Comparison of ENCODE assay signal across 2 cellular contexts in the genomic region with DNA sequence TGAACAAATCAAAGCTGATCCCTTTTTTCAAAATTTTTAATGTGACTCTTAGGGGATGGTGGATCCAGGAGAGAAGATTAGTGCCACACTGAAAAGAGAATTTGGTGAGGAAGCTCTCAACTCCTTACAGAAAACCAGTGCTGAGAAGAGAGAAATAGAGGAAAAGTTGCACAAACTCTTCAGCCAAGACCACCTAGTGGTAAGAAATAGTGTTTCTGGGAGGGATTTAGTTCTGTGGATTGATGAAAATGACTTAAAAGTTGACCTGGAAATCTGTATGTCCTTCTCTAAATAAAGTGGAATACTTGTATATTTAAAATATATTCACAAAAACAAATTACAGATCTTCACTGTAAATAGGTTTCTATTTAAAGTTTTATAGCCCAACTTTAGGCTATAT.
TF ChIP-seq lines count a peak whose summit lies in the region.

No MANE protein-coding gene starts in this region.

TF ChIP-seq in SK-N-SH, 30 proteins besides CTCF, POLR2A, EP300 and RAD21 (continued from another document):
- no peak for TF ChIP-seq CHD2 (IDR thresholded peaks at IDR 0.05; ENCODE audit: low read length, partially characterized antibody)
- TF ChIP-seq, protein P1, sequence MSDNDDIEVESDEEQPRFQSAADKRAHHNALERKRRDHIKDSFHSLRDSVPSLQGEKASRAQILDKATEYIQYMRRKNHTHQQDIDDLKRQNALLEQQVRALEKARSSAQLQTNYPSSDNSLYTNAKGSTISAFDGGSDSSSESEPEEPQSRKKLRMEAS (IDR thresholded peaks at IDR 0.05; ENCODE audit: low read depth) = no peak
- no peak for TF ChIP-seq RXRA (IDR thresholded peaks at IDR 0.05; ENCODE audit: borderline replicate concordance, low read depth)
- TF ChIP-seq POLR2AphosphoS5 (IDR thresholded peaks at IDR 0.05; ENCODE audit: low read depth, low read length) = no peak
- TF ChIP-seq MXI1 (IDR thresholded peaks at IDR 0.05; ENCODE audit: low read depth, low read length) = no peak
- TF ChIP-seq NRF1 (IDR thresholded peaks at IDR 0.05; ENCODE audit: low read depth, low read length) = no peak
- TF ChIP-seq, protein P2, sequence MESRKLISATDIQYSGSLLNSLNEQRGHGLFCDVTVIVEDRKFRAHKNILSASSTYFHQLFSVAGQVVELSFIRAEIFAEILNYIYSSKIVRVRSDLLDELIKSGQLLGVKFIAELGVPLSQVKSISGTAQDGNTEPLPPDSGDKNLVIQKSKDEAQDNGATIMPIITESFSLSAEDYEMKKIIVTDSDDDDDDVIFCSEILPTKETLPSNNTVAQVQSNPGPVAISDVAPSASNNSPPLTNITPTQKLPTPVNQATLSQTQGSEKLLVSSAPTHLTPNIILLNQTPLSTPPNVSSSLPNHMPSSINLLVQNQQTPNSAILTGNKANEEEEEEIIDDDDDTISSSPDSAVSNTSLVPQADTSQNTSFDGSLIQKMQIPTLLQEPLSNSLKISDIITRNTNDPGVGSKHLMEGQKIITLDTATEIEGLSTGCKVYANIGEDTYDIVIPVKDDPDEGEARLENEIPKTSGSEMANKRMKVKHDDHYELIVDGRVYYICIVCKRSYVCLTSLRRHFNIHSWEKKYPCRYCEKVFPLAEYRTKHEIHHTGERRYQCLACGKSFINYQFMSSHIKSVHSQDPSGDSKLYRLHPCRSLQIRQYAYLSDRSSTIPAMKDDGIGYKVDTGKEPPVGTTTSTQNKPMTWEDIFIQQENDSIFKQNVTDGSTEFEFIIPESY (IDR thresholded peaks at IDR 0.05; ENCODE audit: borderline replicate concordance, low read depth) = no peak
- TF ChIP-seq SMC3 (IDR thresholded peaks at IDR 0.05; ENCODE audit: low read depth, low read length) = no peak
- TF ChIP-seq GABPA (IDR thresholded peaks at IDR 0.05; ENCODE audit: low read depth) = no peak
- TF ChIP-seq, protein P3, sequence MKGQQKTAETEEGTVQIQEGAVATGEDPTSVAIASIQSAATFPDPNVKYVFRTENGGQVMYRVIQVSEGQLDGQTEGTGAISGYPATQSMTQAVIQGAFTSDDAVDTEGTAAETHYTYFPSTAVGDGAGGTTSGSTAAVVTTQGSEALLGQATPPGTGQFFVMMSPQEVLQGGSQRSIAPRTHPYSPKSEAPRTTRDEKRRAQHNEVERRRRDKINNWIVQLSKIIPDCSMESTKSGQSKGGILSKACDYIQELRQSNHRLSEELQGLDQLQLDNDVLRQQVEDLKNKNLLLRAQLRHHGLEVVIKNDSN (IDR thresholded peaks at IDR 0.05; ENCODE audit: borderline replicate concordance, low read depth) = no peak
- no peak for TF ChIP-seq YY1 (IDR thresholded peaks at IDR 0.05; ENCODE audit: low read depth)
- no peak for TF ChIP-seq FOXJ3 (CRISPR knock-in tag; IDR thresholded peaks at IDR 0.05)
- TF ChIP-seq, protein P4, sequence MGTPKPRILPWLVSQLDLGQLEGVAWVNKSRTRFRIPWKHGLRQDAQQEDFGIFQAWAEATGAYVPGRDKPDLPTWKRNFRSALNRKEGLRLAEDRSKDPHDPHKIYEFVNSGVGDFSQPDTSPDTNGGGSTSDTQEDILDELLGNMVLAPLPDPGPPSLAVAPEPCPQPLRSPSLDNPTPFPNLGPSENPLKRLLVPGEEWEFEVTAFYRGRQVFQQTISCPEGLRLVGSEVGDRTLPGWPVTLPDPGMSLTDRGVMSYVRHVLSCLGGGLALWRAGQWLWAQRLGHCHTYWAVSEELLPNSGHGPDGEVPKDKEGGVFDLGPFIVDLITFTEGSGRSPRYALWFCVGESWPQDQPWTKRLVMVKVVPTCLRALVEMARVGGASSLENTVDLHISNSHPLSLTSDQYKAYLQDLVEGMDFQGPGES (IDR thresholded peaks at IDR 0.05; ENCODE audit: low read depth, low read length) = no peak
- TF ChIP-seq, protein P5, sequence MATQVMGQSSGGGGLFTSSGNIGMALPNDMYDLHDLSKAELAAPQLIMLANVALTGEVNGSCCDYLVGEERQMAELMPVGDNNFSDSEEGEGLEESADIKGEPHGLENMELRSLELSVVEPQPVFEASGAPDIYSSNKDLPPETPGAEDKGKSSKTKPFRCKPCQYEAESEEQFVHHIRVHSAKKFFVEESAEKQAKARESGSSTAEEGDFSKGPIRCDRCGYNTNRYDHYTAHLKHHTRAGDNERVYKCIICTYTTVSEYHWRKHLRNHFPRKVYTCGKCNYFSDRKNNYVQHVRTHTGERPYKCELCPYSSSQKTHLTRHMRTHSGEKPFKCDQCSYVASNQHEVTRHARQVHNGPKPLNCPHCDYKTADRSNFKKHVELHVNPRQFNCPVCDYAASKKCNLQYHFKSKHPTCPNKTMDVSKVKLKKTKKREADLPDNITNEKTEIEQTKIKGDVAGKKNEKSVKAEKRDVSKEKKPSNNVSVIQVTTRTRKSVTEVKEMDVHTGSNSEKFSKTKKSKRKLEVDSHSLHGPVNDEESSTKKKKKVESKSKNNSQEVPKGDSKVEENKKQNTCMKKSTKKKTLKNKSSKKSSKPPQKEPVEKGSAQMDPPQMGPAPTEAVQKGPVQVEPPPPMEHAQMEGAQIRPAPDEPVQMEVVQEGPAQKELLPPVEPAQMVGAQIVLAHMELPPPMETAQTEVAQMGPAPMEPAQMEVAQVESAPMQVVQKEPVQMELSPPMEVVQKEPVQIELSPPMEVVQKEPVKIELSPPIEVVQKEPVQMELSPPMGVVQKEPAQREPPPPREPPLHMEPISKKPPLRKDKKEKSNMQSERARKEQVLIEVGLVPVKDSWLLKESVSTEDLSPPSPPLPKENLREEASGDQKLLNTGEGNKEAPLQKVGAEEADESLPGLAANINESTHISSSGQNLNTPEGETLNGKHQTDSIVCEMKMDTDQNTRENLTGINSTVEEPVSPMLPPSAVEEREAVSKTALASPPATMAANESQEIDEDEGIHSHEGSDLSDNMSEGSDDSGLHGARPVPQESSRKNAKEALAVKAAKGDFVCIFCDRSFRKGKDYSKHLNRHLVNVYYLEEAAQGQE (IDR thresholded peaks at IDR 0.05; ENCODE audit: low read depth, low read length) = no peak
- TF ChIP-seq TCF12 (IDR thresholded peaks at IDR 0.05) = no peak

TF ChIP-seq in SK-N-SH treated with all-trans-retinoic acid at 6 μM for 48 hours, 23 proteins besides CTCF, POLR2A, EP300 and RAD21 (continued from another document):
- TF ChIP-seq, protein P6, sequence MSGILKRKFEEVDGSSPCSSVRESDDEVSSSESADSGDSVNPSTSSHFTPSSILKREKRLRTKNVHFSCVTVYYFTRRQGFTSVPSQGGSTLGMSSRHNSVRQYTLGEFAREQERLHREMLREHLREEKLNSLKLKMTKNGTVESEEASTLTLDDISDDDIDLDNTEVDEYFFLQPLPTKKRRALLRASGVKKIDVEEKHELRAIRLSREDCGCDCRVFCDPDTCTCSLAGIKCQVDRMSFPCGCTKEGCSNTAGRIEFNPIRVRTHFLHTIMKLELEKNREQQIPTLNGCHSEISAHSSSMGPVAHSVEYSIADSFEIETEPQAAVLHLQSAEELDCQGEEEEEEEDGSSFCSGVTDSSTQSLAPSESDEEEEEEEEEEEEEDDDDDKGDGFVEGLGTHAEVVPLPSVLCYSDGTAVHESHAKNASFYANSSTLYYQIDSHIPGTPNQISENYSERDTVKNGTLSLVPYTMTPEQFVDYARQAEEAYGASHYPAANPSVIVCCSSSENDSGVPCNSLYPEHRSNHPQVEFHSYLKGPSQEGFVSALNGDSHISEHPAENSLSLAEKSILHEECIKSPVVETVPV (CRISPR knock-in tag; IDR thresholded peaks at IDR 0.05) = no peak
- TF ChIP-seq OSR1 (CRISPR knock-in tag; IDR thresholded peaks at IDR 0.05) (no peak), CSDC2 (CRISPR knock-in tag; IDR thresholded peaks at IDR 0.05) (no peak), GLIS3 (CRISPR knock-in tag; IDR thresholded peaks at IDR 0.05) (no peak), PPARA (CRISPR knock-in tag; IDR thresholded peaks at IDR 0.05; ENCODE audit: borderline replicate concordance) (no peak), ZNF8 (CRISPR knock-in tag; IDR thresholded peaks at IDR 0.05) (no peak), ISL1 (CRISPR knock-in tag; IDR thresholded peaks at IDR 0.05) (no peak), ZFP30 (CRISPR knock-in tag; IDR thresholded peaks at IDR 0.05) (no peak), ZNF565 (CRISPR knock-in tag; conservative IDR thresholded peaks at IDR 0.05; ENCODE audit: low read depth) (no peak), TOX (CRISPR knock-in tag; IDR thresholded peaks at IDR 0.05; ENCODE audit: borderline replicate concordance) (no peak), ZFP3 (CRISPR knock-in tag; IDR thresholded peaks at IDR 0.05) (no peak), TCF4 (CRISPR knock-in tag; IDR thresholded peaks at IDR 0.05; ENCODE audit: borderline replicate concordance) (no peak)
- TF ChIP-seq, protein P7, sequence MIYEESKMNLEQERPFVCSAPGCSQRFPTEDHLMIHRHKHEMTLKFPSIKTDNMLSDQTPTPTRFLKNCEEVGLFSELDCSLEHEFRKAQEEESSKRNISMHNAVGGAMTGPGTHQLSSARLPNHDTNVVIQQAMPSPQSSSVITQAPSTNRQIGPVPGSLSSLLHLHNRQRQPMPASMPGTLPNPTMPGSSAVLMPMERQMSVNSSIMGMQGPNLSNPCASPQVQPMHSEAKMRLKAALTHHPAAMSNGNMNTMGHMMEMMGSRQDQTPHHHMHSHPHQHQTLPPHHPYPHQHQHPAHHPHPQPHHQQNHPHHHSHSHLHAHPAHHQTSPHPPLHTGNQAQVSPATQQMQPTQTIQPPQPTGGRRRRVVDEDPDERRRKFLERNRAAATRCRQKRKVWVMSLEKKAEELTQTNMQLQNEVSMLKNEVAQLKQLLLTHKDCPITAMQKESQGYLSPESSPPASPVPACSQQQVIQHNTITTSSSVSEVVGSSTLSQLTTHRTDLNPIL (CRISPR knock-in tag; IDR thresholded peaks at IDR 0.05; ENCODE audit: low read depth) = no peak
- TF ChIP-seq, protein P8, sequence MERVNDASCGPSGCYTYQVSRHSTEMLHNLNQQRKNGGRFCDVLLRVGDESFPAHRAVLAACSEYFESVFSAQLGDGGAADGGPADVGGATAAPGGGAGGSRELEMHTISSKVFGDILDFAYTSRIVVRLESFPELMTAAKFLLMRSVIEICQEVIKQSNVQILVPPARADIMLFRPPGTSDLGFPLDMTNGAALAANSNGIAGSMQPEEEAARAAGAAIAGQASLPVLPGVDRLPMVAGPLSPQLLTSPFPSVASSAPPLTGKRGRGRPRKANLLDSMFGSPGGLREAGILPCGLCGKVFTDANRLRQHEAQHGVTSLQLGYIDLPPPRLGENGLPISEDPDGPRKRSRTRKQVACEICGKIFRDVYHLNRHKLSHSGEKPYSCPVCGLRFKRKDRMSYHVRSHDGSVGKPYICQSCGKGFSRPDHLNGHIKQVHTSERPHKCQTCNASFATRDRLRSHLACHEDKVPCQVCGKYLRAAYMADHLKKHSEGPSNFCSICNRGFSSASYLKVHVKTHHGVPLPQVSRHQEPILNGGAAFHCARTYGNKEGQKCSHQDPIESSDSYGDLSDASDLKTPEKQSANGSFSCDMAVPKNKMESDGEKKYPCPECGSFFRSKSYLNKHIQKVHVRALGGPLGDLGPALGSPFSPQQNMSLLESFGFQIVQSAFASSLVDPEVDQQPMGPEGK (CRISPR knock-in tag; IDR thresholded peaks at IDR 0.05; ENCODE audit: borderline replicate concordance) = no peak
